ENCODE assay signal across 9 cellular contexts in genomic region chr15:29924750-29925149, GRCh38.
DNase-seq lines count a peak whose midpoint lies in the region; ATAC-seq and TF ChIP-seq lines count a peak whose summit lies in the region.
"Had no signal": no experiment of that assay in that cellular context is flagged by ENCODE, and none has a peak within 500 bp of the region (broad histone marks: within the 10 kb centered on the region; RNA-seq: fewer than 3 reads in every experiment).

No MANE protein-coding gene starts in this region.

- peaks cover 18 to 52% of the 10 kb centered on the region in 2 donors for H3K27me3 Mint-ChIP-seq in T-cell

- H3K9me3 Mint-ChIP-seq in T-cell, result no peaks in the 10 kb centered on the region

- H3K27me3 ChIP-seq in mucosa of rectum (ENCODE audit: control insufficient read depth in 2 of 2, insufficient read depth in 2 of 2, low read length in 2 of 2), result peaks cover 0 to 3% of the 10 kb centered on the region in 2 donors

- no peaks in the 10 kb centered on the region for H3K36me3 ChIP-seq in mucosa of rectum (ENCODE audit: control insufficient read depth in 2 of 2, insufficient read depth in 2 of 2, low read length in 2 of 2)

- H3K4me3 Mint-ChIP-seq in T-cell, result no peak overlapping the region
- H3K4me3 Mint-ChIP-seq: T-helper 17 cell had no signal

- CTCF ChIA-PET in T-cell (lab: Charles Lee), result no interaction called here

- no peak for ATAC-seq in T-cell (replicated peaks in 1 of 4)
- ATAC-seq: T-helper 17 cell had no signal

- H3K4me3 ChIP-seq in epithelial cell of proximal tubule (ENCODE audit: low read depth, low read length), result no peak overlapping the region
- peak overlapping the region; percentile 15 to 37 for H3K4me3 ChIP-seq in mucosa of rectum (ENCODE audit: low read length in 2 of 2)

- H3K4me1 ChIP-seq in mucosa of rectum (ENCODE audit: control insufficient read depth in 2 of 2, insufficient read depth in 2 of 2, low read length in 2 of 2), result peaks cover 14 to 25% of the 10 kb centered on the region in 2 donors

- intact Hi-C loops in posterior cingulate gyrus (cut with DNase I), result loop anchor here (10.0 kb wide), 2 partner anchors 100 to 180 kb away; partner anchors contain the start of gene TJP1

- H3K9ac ChIP-seq in mucosa of rectum (ENCODE audit: low read depth in 1 of 2, low read length in 2 of 2), result peak overlapping the region; percentile 32 to 43

- no peaks in the 10 kb centered on the region for H3K36me3 Mint-ChIP-seq in T-cell

- peak overlapping the region; percentile 64 to 84 for H3K27ac ChIP-seq in mucosa of rectum (ENCODE audit: low read depth in 2 of 2, low read length in 2 of 2)

- DNase-seq in EL (peak; percentile 94), NCI-H526 (lab: John Stamatoyannopoulos, UW) (peak; percentile 40 to 61), epithelial cell of proximal tubule (ENCODE audit: low read depth) (peak; percentile 49), NCI-H2227 treated with DMSO at 0.1 percent for 48 hours (lab: John Stamatoyannopoulos, UW) (no peak), T-cell (no peak), SIG-M5 treated with dmso at 0.1 percent for 504 hours (lab: John Stamatoyannopoulos, UW; ENCODE audit: unreplicated experiment) (no peak), posterior cingulate gyrus (no peak)
- DNase-seq: T-helper 17 cell had no signal

- POLR2A ChIA-PET in T-cell (lab: Charles Lee), result no interaction called here

- no peaks in the 10 kb centered on the region for H3K4me1 Mint-ChIP-seq in T-cell
- H3K4me1 Mint-ChIP-seq: T-helper 17 cell had no signal

- TF ChIP-seq CTCF in epithelial cell of proximal tubule (conservative IDR thresholded peaks at IDR 0.05; ENCODE audit: low read depth, low read length), result no peak

- no peaks in the 10 kb centered on the region for H3K9me3 ChIP-seq in mucosa of rectum (ENCODE audit: control insufficient read depth in 2 of 2, low read length in 2 of 2)

- no peak overlapping the region for H3K27ac Mint-ChIP-seq in T-cell
- H3K27ac Mint-ChIP-seq: T-helper 17 cell had no signal

Comparison
In these comparisons a context has a peak if more than half of its experiments do, and no peak if none do; other contexts are left out.
1. DNase-seq: peak in EL (single experiment), NCI-H526 (2 of 2) and epithelial cell of proximal tubule (single experiment); none in NCI-H2227 treated with DMSO at 0.1 percent for 48 hours (single experiment), T-cell (0 of 34), SIG-M5 treated with dmso at 0.1 percent for 504 hours (single experiment) and posterior cingulate gyrus (0 of 10).